In genomic region chr20:37727247-37727956, GRCh38 we compare ENCODE assay signal across 13 cellular contexts. TPM values are rescaled to one million over a fixed set of nuclear protein-coding genes. Genes with fewer than 3 reads are reported as not detected.
DNase-seq lines count a peak whose midpoint lies in the region; ATAC-seq and TF ChIP-seq lines count a peak whose summit lies in the region.
"Had no signal": no experiment of that assay in that cellular context is flagged by ENCODE, and none has a peak within 500 bp of the region (broad histone marks: within the 10 kb centered on the region; RNA-seq: fewer than 3 reads in every experiment).

No MANE protein-coding gene starts in this region.

- H3K4me1 ChIP-seq in HEK293 (ENCODE audit: control insufficient read depth, insufficient read depth, low read length) (peaks cover 31% of the 10 kb centered on the region), skeletal muscle tissue (ENCODE audit: control insufficient read depth in 3 of 3, insufficient read depth in 3 of 3, low read length in 3 of 3) (peaks cover 33 to 49% (median 48%) of the 10 kb centered on the region in 3 donors), mucosa of descending colon (ENCODE audit: low read depth) (no peaks in the 10 kb centered on the region)
- H3K4me1 ChIP-seq: Peyer's patch had no signal

- CTCF ChIA-PET in HEK293 (lab: Yijun Ruan, JAX) = interaction anchor here (0.7 to 1.5 kb wide), 3 partner anchors 11 to 162 kb away, joined by 3 to 4 read pairs (median 3); no protein-coding TSS in a partner anchor

- TF ChIP-seq CTCF in HEK293 (tag by site-specific recombination; IDR thresholded peaks at IDR 0.05) (no peak), brain (conservative IDR thresholded peaks at IDR 0.05) (no peak), mucosa of descending colon (IDR thresholded peaks at IDR 0.05) (no peak)

- H3K36me3 Mint-ChIP-seq in brain = peaks cover 9% of the 10 kb centered on the region

- H3K4me1 Mint-ChIP-seq in brain = peaks cover 76% of the 10 kb centered on the region

- ATAC-seq in HG03432 (IDR thresholded peaks at IDR 0.05; ENCODE audit: unreplicated experiment) (no peak), mucosa of descending colon (no peak), GM18909 (IDR thresholded peaks at IDR 0.05; ENCODE audit: poor library complexity, unreplicated experiment) (no peak), GM19397 (IDR thresholded peaks at IDR 0.05; ENCODE audit: unreplicated experiment) (no peak)

- H3K27ac ChIP-seq in HEK293 (ENCODE audit: extremely low read depth, low read depth, low read length) (no peak overlapping the region), skeletal muscle tissue (ENCODE audit: low read depth, low read length) (peak overlapping the region; percentile 67)
- H3K27ac ChIP-seq: Peyer's patch had no signal

- no peak overlapping the region for H3K9ac ChIP-seq in skeletal muscle tissue (ENCODE audit: low read depth in 1 of 3, low read length in 3 of 3)

- no peaks in the 10 kb centered on the region for H3K36me3 ChIP-seq in HEK293 (ENCODE audit: control insufficient read depth in 2 of 2, insufficient read depth in 1 of 2, low read length in 2 of 2)
- no peaks in the 10 kb centered on the region for H3K36me3 ChIP-seq in skeletal muscle tissue (ENCODE audit: control insufficient read depth in 3 of 3, insufficient read depth in 3 of 3, low read length in 3 of 3)
- H3K36me3 ChIP-seq in mucosa of descending colon (ENCODE audit: low read depth) = no peaks in the 10 kb centered on the region
- H3K36me3 ChIP-seq: Peyer's patch had no signal

- H3K27me3 ChIP-seq in skeletal muscle tissue (ENCODE audit: control insufficient read depth in 3 of 3, insufficient read depth in 3 of 3, low read length in 3 of 3) = no peaks in the 10 kb centered on the region
- H3K27me3 ChIP-seq: Peyer's patch had no signal

- no peaks in the 10 kb centered on the region for H3K9me3 Mint-ChIP-seq in brain
- H3K9me3 Mint-ChIP-seq: activated T-helper 2 cell treated with anti-CD3 and anti-CD28 coated beads, Interferon-gamma antibody, Interleukin-2, Interleukin-4, amounts not matched to agents 10 μg/mL and 5 μg/mL and 100 μg/mL, durations not matched to agents 14 hours and 24 hours and 36 hours had no signal

- DNase-seq in iPS-NIHi11 (ENCODE audit: low spot score) = peak; percentile 61
- no peak for DNase-seq in mucosa of descending colon
- DNase-seq: dermis blood vessel endothelial cell, NCI-H187, Peyer's patch, posterior cingulate gyrus had no signal

- no peaks in the 10 kb centered on the region for H3K27me3 Mint-ChIP-seq in brain

- intact Hi-C loops in mucosa of descending colon (cut with DNase I, micrococcal nuclease) = no loop called here

- H3K4me3 ChIP-seq in HEK293 (ENCODE audit: low read depth, low read length) = no peak overlapping the region
- H3K4me3 ChIP-seq in skeletal muscle tissue (ENCODE audit: low read length in 3 of 3) = peak overlapping the region in 1 of 3 donors; percentile 22
- no peak overlapping the region for H3K4me3 ChIP-seq in mucosa of descending colon
- H3K4me3 ChIP-seq: Peyer's patch had no signal

- POLR2A ChIA-PET in HEK293 (lab: Yijun Ruan, JAX) = no interaction called here

- H3K27ac Mint-ChIP-seq in brain = peak overlapping the region in 3 of 5 experiments; percentile 61 to 87 (median 80)
- H3K27ac Mint-ChIP-seq: activated T-helper 2 cell treated with anti-CD3 and anti-CD28 coated beads, Interferon-gamma antibody, Interleukin-2, Interleukin-4, amounts not matched to agents 10 μg/mL and 5 μg/mL and 100 μg/mL, durations not matched to agents 14 hours and 24 hours and 36 hours had no signal

- H3K4me3 Mint-ChIP-seq in brain = peak overlapping the region in 2 of 5 experiments; percentile 37 to 43

- no peaks in the 10 kb centered on the region for H3K9me3 ChIP-seq in HEK293 (ENCODE audit: control insufficient read depth, insufficient read depth, low read depth, low read length)
- no peaks in the 10 kb centered on the region for H3K9me3 ChIP-seq in skeletal muscle tissue (ENCODE audit: control insufficient read depth in 3 of 3, low read length in 3 of 3)
- H3K9me3 ChIP-seq in mucosa of descending colon = no peaks in the 10 kb centered on the region
- H3K9me3 ChIP-seq: Peyer's patch had no signal

TF ChIP-seq in HEK293, 187 proteins besides CTCF, POLR2A, EP300 and RAD21:
- no peak for TF ChIP-seq ZNF626 (tag by site-specific recombination; IDR thresholded peaks at IDR 0.05)
- TF ChIP-seq, protein P1, sequence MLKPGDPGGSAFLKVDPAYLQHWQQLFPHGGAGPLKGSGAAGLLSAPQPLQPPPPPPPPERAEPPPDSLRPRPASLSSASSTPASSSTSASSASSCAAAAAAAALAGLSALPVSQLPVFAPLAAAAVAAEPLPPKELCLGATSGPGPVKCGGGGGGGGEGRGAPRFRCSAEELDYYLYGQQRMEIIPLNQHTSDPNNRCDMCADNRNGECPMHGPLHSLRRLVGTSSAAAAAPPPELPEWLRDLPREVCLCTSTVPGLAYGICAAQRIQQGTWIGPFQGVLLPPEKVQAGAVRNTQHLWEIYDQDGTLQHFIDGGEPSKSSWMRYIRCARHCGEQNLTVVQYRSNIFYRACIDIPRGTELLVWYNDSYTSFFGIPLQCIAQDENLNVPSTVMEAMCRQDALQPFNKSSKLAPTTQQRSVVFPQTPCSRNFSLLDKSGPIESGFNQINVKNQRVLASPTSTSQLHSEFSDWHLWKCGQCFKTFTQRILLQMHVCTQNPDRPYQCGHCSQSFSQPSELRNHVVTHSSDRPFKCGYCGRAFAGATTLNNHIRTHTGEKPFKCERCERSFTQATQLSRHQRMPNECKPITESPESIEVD (tag by site-specific recombination; IDR thresholded peaks at IDR 0.05) = 0 out of 2 replicates have a peak, but pooled peaks have one; percentile 10

RNA-seq across cellular contexts. Expression of gene CTNNBL1, which starts 33.6 kb away (rescaled TPM):
- 77.5 TPM for polyA plus RNA-seq in brain (ENCODE audit: insufficient read depth, low read depth, low replicate concordance)
- total RNA-seq in skeletal muscle tissue (31.3 TPM), mucosa of descending colon (10 to 100 TPM; 31.0 to 64.8 (median 37.8) TPM)
